In the genomic region with DNA sequence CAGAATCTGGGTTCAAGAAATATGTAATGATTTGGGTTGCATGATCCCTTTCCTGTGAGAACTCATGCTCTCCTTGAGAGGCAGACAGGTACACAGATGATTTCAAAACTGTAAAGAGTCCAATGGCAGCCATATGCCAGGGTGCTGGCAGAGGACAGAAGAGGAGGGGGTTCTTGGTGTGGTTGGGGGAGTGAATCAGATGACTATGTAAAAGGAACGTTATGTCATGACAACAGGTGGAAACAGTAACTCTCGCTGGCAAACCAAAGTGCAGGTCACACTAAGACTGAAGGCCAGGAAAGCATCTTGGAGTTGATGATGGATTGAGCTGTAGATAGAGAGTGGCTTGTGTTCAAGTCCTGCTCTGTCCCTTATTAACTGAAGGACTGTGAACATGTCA, we compare ENCODE assay signal across 31 cellular contexts. TPM values are rescaled to one million over a fixed set of nuclear protein-coding genes. Genes with fewer than 3 reads are reported as not detected.
"Had no signal": no experiment of that assay in that cellular context is flagged by ENCODE, and none has a peak within 500 bp of the region (broad histone marks: within the 10 kb centered on the region; RNA-seq: fewer than 3 reads in every experiment).

No MANE protein-coding gene starts in this region.

- H3K27ac ChIP-seq: coronary artery, epithelial cell of prostate, esophagus squamous epithelium, gastrocnemius medialis, heart right ventricle, left lung, lower lobe of right lung had no signal

- H3K4me3 Mint-ChIP-seq: dendritic cell treated with granulocyte-macrophage colony-stimulating factor and Interleukin-4, amounts not matched to agents 40 ng/mL and 50 ng/mL, for 4 days; effector memory CD8-positive, alpha-beta T cell; endodermal cell; mesothelial cell of epicardium had no signal

- DNase-seq: effector CD8-positive, alpha-beta T cell; effector memory CD8-positive, alpha-beta T cell; endodermal cell; erythroblast; esophagus squamous epithelium; foreskin fibroblast; foreskin melanocyte; gastrocnemius medialis; glutamatergic neuron; head of caudate nucleus; heart right ventricle; hippocampal formation; left cardiac atrium; left lung; left ventricle myocardium superior; lower lobe of right lung; mesenchymal stem cell; mucosa of descending colon had no signal

- ATAC-seq: effector memory CD8-positive, alpha-beta T cell; esophagus mucosa; gastrocnemius medialis; heart right ventricle; left cardiac atrium; left lung; left ventricle myocardium superior; lower lobe of right lung; mucosa of descending colon had no signal

- H3K4me1 ChIP-seq: esophagus squamous epithelium, gastrocnemius medialis, heart right ventricle, left lung, lower lobe of right lung had no signal

- H3K9me3 ChIP-seq: esophagus squamous epithelium, gastrocnemius medialis, heart right ventricle, left lung, lower lobe of right lung, mucosa of descending colon had no signal

- H3K9me3 Mint-ChIP-seq: dendritic cell treated with granulocyte-macrophage colony-stimulating factor and Interleukin-4, amounts not matched to agents 40 ng/mL and 50 ng/mL, for 4 days; effector memory CD8-positive, alpha-beta T cell; endodermal cell; mesothelial cell of epicardium had no signal

- H3K36me3 ChIP-seq: esophagus squamous epithelium, gastrocnemius medialis, heart right ventricle, left lung, lower lobe of right lung had no signal

- H3K27me3 Mint-ChIP-seq: dendritic cell treated with granulocyte-macrophage colony-stimulating factor and Interleukin-4, amounts not matched to agents 40 ng/mL and 50 ng/mL, for 4 days; effector memory CD8-positive, alpha-beta T cell had no signal

- H3K27me3 ChIP-seq: esophagus squamous epithelium, gastrocnemius medialis, heart right ventricle, left lung had no signal

- H3K4me1 Mint-ChIP-seq: mesothelial cell of epicardium had no signal

- H3K4me3 ChIP-seq: coronary artery, esophagus squamous epithelium, gastrocnemius medialis, heart right ventricle, left lung, lower lobe of right lung, mucosa of descending colon had no signal

- H3K36me3 Mint-ChIP-seq: mesothelial cell of epicardium had no signal

- H3K27ac Mint-ChIP-seq: dendritic cell treated with granulocyte-macrophage colony-stimulating factor and Interleukin-4, amounts not matched to agents 40 ng/mL and 50 ng/mL, for 4 days; effector memory CD8-positive, alpha-beta T cell; endodermal cell; mesothelial cell of epicardium had no signal

RNA-seq across cellular contexts. Expression of gene OR2A4, which starts 20.3 kb away (rescaled TPM):
- total RNA-seq: dermis microvascular lymphatic vessel endothelial cell, endodermal cell, esophagus mucosa, glomerular endothelial cell, heart right ventricle, kidney epithelial cell, left cardiac atrium, left lung, left ventricle myocardium superior, lower lobe of right lung, lung microvascular endothelial cell, mesenteric fat pad, mesothelial cell of epicardium, mucosa of descending colon, myocyte had no signal
- polyA plus RNA-seq: heart right ventricle, keratinocyte had no signal

RNA-seq across cellular contexts. Expression of gene CTAGE9, which starts 29.9 kb away (rescaled TPM):
- total RNA-seq: dermis microvascular lymphatic vessel endothelial cell, endodermal cell, esophagus mucosa, esophagus squamous epithelium, gastrocnemius medialis, glomerular endothelial cell, heart right ventricle, kidney epithelial cell, left cardiac atrium, left lung, left ventricle myocardium superior, lower leg skin, lower lobe of right lung, lung microvascular endothelial cell, mesenteric fat pad, mucosa of descending colon, myocyte had no signal
- polyA plus RNA-seq: heart right ventricle, keratinocyte had no signal

RNA-seq across cellular contexts. Expression of gene ENPP3, which starts 43.8 kb away (rescaled TPM):
- total RNA-seq: endodermal cell, glomerular endothelial cell, kidney epithelial cell, left ventricle myocardium superior had no signal
- polyA plus RNA-seq: keratinocyte had no signal
